ENCODE assay signal across 17 cellular contexts in genomic region chr5:140567871-140568270, GRCh38. TPM values are rescaled to one million over a fixed set of nuclear protein-coding genes. Genes with fewer than 3 reads are reported as not detected.
A peak's percentile ranks its signal among the peaks of the same experiment; 100 is the strongest.
DNase-seq lines count a peak whose midpoint lies in the region; ATAC-seq and TF ChIP-seq lines count a peak whose summit lies in the region.
"Had no signal": no experiment of that assay in that cellular context is flagged by ENCODE, and none has a peak within 500 bp of the region (broad histone marks: within the 10 kb centered on the region; RNA-seq: fewer than 3 reads in every experiment).

No MANE protein-coding gene starts in this region.

- H3K4me1 ChIP-seq in breast epithelium (peaks cover 13 to 18% of the 10 kb centered on the region in 2 donors), mammary epithelial cell (ENCODE audit: insufficient read depth, low read length) (peaks cover 18% of the 10 kb centered on the region), mesenchymal stem cell (ENCODE audit: control insufficient read depth, insufficient read depth, low read depth, low read length) (peaks cover 26% of the 10 kb centered on the region)

- ATAC-seq in T-helper 17 cell (no peak), WTC11 (no peak), HG03045 (IDR thresholded peaks at IDR 0.05; ENCODE audit: unreplicated experiment) (no peak)
- no peak for ATAC-seq in stimulated activated naive B cell treated with anti-CD40 and anti-IgM and Interleukin-4, amounts not matched to agents 10 μg/mL and 1 μg/mL and 100 μg/mL, for 72 hours (replicated peaks)

- H3K36me3 ChIP-seq in breast epithelium (no peaks in the 10 kb centered on the region), mammary epithelial cell (ENCODE audit: insufficient read depth, low read length) (peaks cover 8% of the 10 kb centered on the region), mesenchymal stem cell (ENCODE audit: control insufficient read depth in 1 of 2, insufficient read depth in 2 of 2, low read depth in 1 of 2, low read length in 2 of 2) (peaks cover 34 to 42% of the 10 kb centered on the region in 2 experiments), WERI-Rb-1 (peaks cover 25% of the 10 kb centered on the region)
- H3K36me3 ChIP-seq: ovary had no signal

- 97% methylated on average over 11 of the region's 13 CpGs for WGBS in mammary epithelial cell (ENCODE audit: low coverage, missing lambda C conversion rate)
- 98% methylated on average over 12 of the region's 13 CpGs for WGBS in mesenchymal stem cell

- H3K79me2 ChIP-seq in mammary epithelial cell (ENCODE audit: insufficient read depth, low read length) = peaks cover 32% of the 10 kb centered on the region

- peak overlapping the region; percentile 26 for H2BK15ac ChIP-seq in mesenchymal stem cell (ENCODE audit: low read depth, poor library complexity, severe bottlenecking)

- H3K4me3 ChIP-seq in breast epithelium (no peak overlapping the region), mammary epithelial cell (replicated peaks in 1 of 3; ENCODE audit: insufficient read depth in 1 of 3, low read depth in 2 of 3, low read length in 3 of 3) (no peak overlapping the region), mesenchymal stem cell (ENCODE audit: insufficient read depth in 1 of 2, low read depth in 1 of 2, low read length in 2 of 2) (no peak overlapping the region), WERI-Rb-1 (ENCODE audit: low read depth, low read length) (no peak overlapping the region)
- H3K4me3 ChIP-seq: ovary, thyroid gland had no signal

- H3K36me3 Mint-ChIP-seq in T-helper 17 cell (ENCODE audit: low read depth) = peaks cover 13% of the 10 kb centered on the region
- H3K36me3 Mint-ChIP-seq in stimulated activated naive B cell treated with anti-CD40 and anti-IgM and Interleukin-4, amounts not matched to agents 10 μg/mL and 1 μg/mL and 100 μg/mL, for 72 hours = peaks cover 26 to 44% of the 10 kb centered on the region in 2 donors
- H3K36me3 Mint-ChIP-seq in WTC11 = peaks cover 15% of the 10 kb centered on the region

- H3K27ac ChIP-seq in breast epithelium = peak overlapping the region; percentile 78 to 85
- no peak overlapping the region for H3K27ac ChIP-seq in mammary epithelial cell (ENCODE audit: insufficient read depth, low read depth, low read length)
- H3K27ac ChIP-seq in mesenchymal stem cell (ENCODE audit: low read length, poor library complexity, severe bottlenecking) = no peak overlapping the region
- H3K27ac ChIP-seq in WERI-Rb-1 = no peak overlapping the region
- H3K27ac ChIP-seq: ovary had no signal

- no peaks in the 10 kb centered on the region for H3K27me3 Mint-ChIP-seq in T-helper 17 cell
- H3K27me3 Mint-ChIP-seq in stimulated activated naive B cell treated with anti-CD40 and anti-IgM and Interleukin-4, amounts not matched to agents 10 μg/mL and 1 μg/mL and 100 μg/mL, for 72 hours = no peaks in the 10 kb centered on the region
- peaks cover 3% of the 10 kb centered on the region; the same call in 1 of the 2 replicates for H3K27me3 Mint-ChIP-seq in WTC11 (ENCODE audit: low read depth)

- H3K27me3 ChIP-seq in breast epithelium (no peaks in the 10 kb centered on the region), mammary epithelial cell (ENCODE audit: insufficient read depth, low read length) (no peaks in the 10 kb centered on the region), mesenchymal stem cell (ENCODE audit: control insufficient read depth in 1 of 2, insufficient read depth in 1 of 2, low read length in 2 of 2) (no peaks in the 10 kb centered on the region), WERI-Rb-1 (ENCODE audit: insufficient read depth, low read depth, severe bottlenecking) (no peaks in the 10 kb centered on the region)
- H3K27me3 ChIP-seq: ovary, thyroid gland had no signal

- H3K9ac ChIP-seq in mammary epithelial cell (ENCODE audit: insufficient read depth, low read length) (no peak overlapping the region), mesenchymal stem cell (ENCODE audit: low read length) (no peak overlapping the region)

- H4K8ac ChIP-seq in mesenchymal stem cell (ENCODE audit: low read length) = no peak overlapping the region

- no peak overlapping the region for H3K14ac ChIP-seq in mesenchymal stem cell (ENCODE audit: low read length in 2 of 2)

- CTCF ChIA-PET in mammary epithelial cell (lab: Charles Lee; ENCODE audit: low non-redundant PET) = no interaction called here
- CTCF ChIA-PET in WTC11 (lab: Charles Lee) = no interaction called here

- no peak overlapping the region for H2BK5ac ChIP-seq in mesenchymal stem cell (ENCODE audit: low read depth, low read length, poor library complexity, severe bottlenecking)

- in situ Hi-C loops in mammary epithelial cell (cut with MboI; ENCODE audit: low sequenced_read_pairs in 2 of 2) = loop anchor here in 1 of 2 donors (10.0 kb wide), 1 partner anchor 157 kb away; no protein-coding TSS in a partner anchor

- H2AFZ ChIP-seq in mammary epithelial cell (ENCODE audit: low read depth, low read length) = no peak overlapping the region
- H2AFZ ChIP-seq in mesenchymal stem cell (ENCODE audit: low read depth, low read length) = no peak overlapping the region

- H3K4ac ChIP-seq in mesenchymal stem cell (ENCODE audit: low read depth in 1 of 2, low read length in 2 of 2) = no peak overlapping the region

- H3K4me2 ChIP-seq in mammary epithelial cell (ENCODE audit: insufficient read depth, low read depth, low read length) (no peak overlapping the region), mesenchymal stem cell (ENCODE audit: low read length, poor library complexity, severe bottlenecking) (no peak overlapping the region)

- H2AK5ac ChIP-seq in mesenchymal stem cell (ENCODE audit: low read length, severe bottlenecking) = no peak overlapping the region

- H3K4me3 Mint-ChIP-seq in T-helper 17 cell = no peak overlapping the region
- H3K4me3 Mint-ChIP-seq in stimulated activated naive B cell treated with anti-CD40 and anti-IgM and Interleukin-4, amounts not matched to agents 10 μg/mL and 1 μg/mL and 100 μg/mL, for 72 hours = peak overlapping the region in 1 of 2 donors; percentile 33
- no peak overlapping the region for H3K4me3 Mint-ChIP-seq in WTC11

- BruUV-seq in mammary epithelial cell (replicated peaks; lab: Mats Ljungman, UMichigan) = no TSS peak

- no peak for TF ChIP-seq POLR2A in breast epithelium (IDR thresholded peaks at IDR 0.05)

- H4K91ac ChIP-seq in mesenchymal stem cell (ENCODE audit: low read length) = no peak overlapping the region

- intact Hi-C loops in breast epithelium (cut with DNase I; ENCODE audit: low total_unique reads) = no loop called here
- intact Hi-C loops in mammary epithelial cell (cut with micrococcal nuclease) = no loop called here

- DNase-seq in breast epithelium (ENCODE audit: low spot score in 2 of 2) (no peak), mammary epithelial cell (no peak), T-helper 17 cell (no peak), mesenchymal stem cell (no peak), WTC11 (ENCODE audit: low spot score) (no peak), WERI-Rb-1 (no peak)
- DNase-seq in stimulated activated naive B cell treated with anti-CD40 and anti-IgM and Interleukin-4, amounts not matched to agents 10 μg/mL and 1 μg/mL and 100 μg/mL, for 72 hours = no peak
- DNase-seq: activated gamma-delta T cell; H7; NCI-H187; NCI-H446; SHP77; stimulated activated CD4-positive, alpha-beta T cell treated with anti-CD3 and anti-CD28 coated beads, Interleukin-4, amount 100 ng/mL, for 24 hours; thyroid gland had no signal

- peak overlapping the region; percentile 97 for H3K27ac Mint-ChIP-seq in T-helper 17 cell
- H3K27ac Mint-ChIP-seq in stimulated activated naive B cell treated with anti-CD40 and anti-IgM and Interleukin-4, amounts not matched to agents 10 μg/mL and 1 μg/mL and 100 μg/mL, for 72 hours = peak overlapping the region; percentile 73
- H3K27ac Mint-ChIP-seq in WTC11 = no peak overlapping the region

- H3K23ac ChIP-seq in mesenchymal stem cell (ENCODE audit: low read length in 2 of 2) = no peak overlapping the region

- H4K20me1 ChIP-seq in mammary epithelial cell (ENCODE audit: insufficient read depth, low read length) = no peaks in the 10 kb centered on the region

- no peak overlapping the region for H2BK120ac ChIP-seq in mesenchymal stem cell (ENCODE audit: low read depth, low read length)

- H3K9me3 ChIP-seq in breast epithelium = no peaks in the 10 kb centered on the region
- H3K9me3 ChIP-seq in mammary epithelial cell (replicated peaks; ENCODE audit: insufficient read depth, low read length) = no peaks in the 10 kb centered on the region
- no peaks in the 10 kb centered on the region for H3K9me3 ChIP-seq in T-helper 17 cell (ENCODE audit: control insufficient read depth, low read length, poor library complexity, severe bottlenecking)
- H3K9me3 ChIP-seq in mesenchymal stem cell (ENCODE audit: control insufficient read depth, low read length) = no peaks in the 10 kb centered on the region
- H3K9me3 ChIP-seq in WERI-Rb-1 (ENCODE audit: severe bottlenecking) = no peaks in the 10 kb centered on the region
- H3K9me3 ChIP-seq: ovary, thyroid gland had no signal

- TF ChIP-seq CTCF in breast epithelium (IDR thresholded peaks at IDR 0.05) = no peak
- TF ChIP-seq CTCF in mammary epithelial cell (conservative IDR thresholded peaks at IDR 0.05 in 1 of 2, IDR thresholded peaks at IDR 0.05 in 1 of 2; ENCODE audit: extremely low read depth in 1 of 2, insufficient read depth in 1 of 2, low read depth in 1 of 2, low read length in 2 of 2) = no peak
- no peak for TF ChIP-seq CTCF in WTC11 (IDR thresholded peaks at IDR 0.05)
- TF ChIP-seq CTCF in WERI-Rb-1 (IDR thresholded peaks at IDR 0.05; ENCODE audit: low read depth, low read length) = no peak

- no peak overlapping the region for H2BK12ac ChIP-seq in mesenchymal stem cell (ENCODE audit: low read length in 2 of 2)

- H3K79me1 ChIP-seq in mesenchymal stem cell (replicated peaks; ENCODE audit: low read length, poor library complexity, severe bottlenecking) = peaks cover 43% of the 10 kb centered on the region

- no peaks in the 10 kb centered on the region for H3K9me3 Mint-ChIP-seq in stimulated activated naive B cell treated with anti-CD40 and anti-IgM and Interleukin-4, amounts not matched to agents 10 μg/mL and 1 μg/mL and 100 μg/mL, for 72 hours
- no peaks in the 10 kb centered on the region for H3K9me3 Mint-ChIP-seq in WTC11

- dilution Hi-C loops in mammary epithelial cell (cut with HindIII; ENCODE audit: low sequenced_read_pairs) = loop anchor here (5.0 kb wide), 1 partner anchor 79 kb away; the partner anchor contains the start of genes IK and NDUFA2

- H3K4me1 Mint-ChIP-seq in T-helper 17 cell (peaks cover 43% of the 10 kb centered on the region), WTC11 (peaks cover 19% of the 10 kb centered on the region)
- H3K4me1 Mint-ChIP-seq in stimulated activated naive B cell treated with anti-CD40 and anti-IgM and Interleukin-4, amounts not matched to agents 10 μg/mL and 1 μg/mL and 100 μg/mL, for 72 hours = peaks cover 40 to 60% of the 10 kb centered on the region in 2 donors

- POLR2A ChIA-PET in WTC11 (lab: Charles Lee) = no interaction called here

- H3K18ac ChIP-seq in mesenchymal stem cell (ENCODE audit: low read depth in 1 of 2, low read length in 2 of 2) = no peak overlapping the region

RNA-seq across cellular contexts. Expression of gene SLC35A4, which starts 3.2 kb away (rescaled TPM):
- total RNA-seq in breast epithelium = 10 to 100 TPM; 20.3 to 30.4 (median 27.0) TPM
- total RNA-seq in mammary epithelial cell = 10 to 100 TPM; 24.0 to 62.2 TPM
- polyA plus RNA-seq in mammary epithelial cell = 89.7 TPM
- polyA minus RNA-seq in mammary epithelial cell = 193 TPM
- total RNA-seq in T-helper 17 cell = 10 to 100 TPM; 43.2 to 45.0 TPM
- 70.3 TPM for polyA plus RNA-seq in mesenchymal stem cell (2013, experiment 1 of 2)
- polyA plus RNA-seq in mesenchymal stem cell (2013, experiment 2 of 2) = 71.3 TPM
- 74.7 to 75.7 TPM (median 74.8 TPM) in 3 replicates for total RNA-seq in WTC11 (2021)

RNA-seq across cellular contexts. Expression of gene APBB3, which starts 3.5 kb away (rescaled TPM):
- total RNA-seq in breast epithelium (10 to 100 TPM; 22.2 to 39.8 (median 35.7) TPM), mammary epithelial cell (10 to 100 TPM; 12.2 to 18.4 TPM), T-helper 17 cell (10 to 100 TPM; 47.5 to 59.0 TPM), WTC11 (2021) (23.7 to 25.9 TPM (median 25.2 TPM) in 3 replicates)
- polyA plus RNA-seq in mammary epithelial cell = 6.4 TPM
- polyA minus RNA-seq in mammary epithelial cell = 3.4 TPM
- polyA plus RNA-seq in mesenchymal stem cell (2013, experiment 1 of 2) = 9.6 TPM
- 9.5 TPM for polyA plus RNA-seq in mesenchymal stem cell (2013, experiment 2 of 2)

RNA-seq across cellular contexts. Expression of gene SRA1, which starts 10.6 kb away (rescaled TPM):
- 10 to 100 TPM; 13.6 to 28.4 (median 24.9) TPM for total RNA-seq in breast epithelium
- 10 to 100 TPM; 20.8 to 47.7 TPM for total RNA-seq in mammary epithelial cell
- 39.4 TPM for polyA plus RNA-seq in mammary epithelial cell
- 19.3 TPM for polyA minus RNA-seq in mammary epithelial cell
- total RNA-seq in T-helper 17 cell = 10 to 100 TPM; 29.9 to 33.2 TPM
- 48.4 TPM for polyA plus RNA-seq in mesenchymal stem cell (2013, experiment 1 of 2)
- 46.7 TPM for polyA plus RNA-seq in mesenchymal stem cell (2013, experiment 2 of 2)
- 34.5 to 37.8 TPM (median 34.6 TPM) in 3 replicates for total RNA-seq in WTC11 (2021)

RNA-seq across cellular contexts. Expression of gene EIF4EBP3, which starts 20.4 kb away (rescaled TPM):
- 10 to 100 TPM; 18.0 to 38.1 (median 24.9) TPM for total RNA-seq in breast epithelium
- total RNA-seq in mammary epithelial cell = 1 to 10 TPM; 1.8 to 6.0 TPM
- 2.8 TPM for polyA plus RNA-seq in mammary epithelial cell
- not detected for polyA minus RNA-seq in mammary epithelial cell
- 10 to 100 TPM in 1 of 2 donors, 1 to 10 TPM in 1; 9.1 to 14.0 TPM for total RNA-seq in T-helper 17 cell
- polyA plus RNA-seq in mesenchymal stem cell (2013, experiment 1 of 2) = 8.9 TPM
- 8.2 TPM for polyA plus RNA-seq in mesenchymal stem cell (2013, experiment 2 of 2)
- total RNA-seq in WTC11 (2021) = 8.4 to 9.8 TPM (median 8.8 TPM) in 3 replicates
- total RNA-seq: HT1080 had no signal

Comparison
In these comparisons a context has a peak if more than half of its experiments do, and no peak if none do; other contexts are left out.
1. H3K27ac ChIP-seq: peak in breast epithelium (2 of 2); none in mammary epithelial cell (single experiment), mesenchymal stem cell (single experiment) and WERI-Rb-1 (single experiment).